1 cellular context compared by ENCODE assay signal in genomic region chr19:35468637-35469036, GRCh38.
TF ChIP-seq lines count a peak whose summit lies in the region.

No MANE protein-coding gene starts in this region.

TF ChIP-seq in HEK293, 187 proteins besides CTCF, POLR2A, EP300 and RAD21 (continued from another document):
- TF ChIP-seq, protein P1, sequence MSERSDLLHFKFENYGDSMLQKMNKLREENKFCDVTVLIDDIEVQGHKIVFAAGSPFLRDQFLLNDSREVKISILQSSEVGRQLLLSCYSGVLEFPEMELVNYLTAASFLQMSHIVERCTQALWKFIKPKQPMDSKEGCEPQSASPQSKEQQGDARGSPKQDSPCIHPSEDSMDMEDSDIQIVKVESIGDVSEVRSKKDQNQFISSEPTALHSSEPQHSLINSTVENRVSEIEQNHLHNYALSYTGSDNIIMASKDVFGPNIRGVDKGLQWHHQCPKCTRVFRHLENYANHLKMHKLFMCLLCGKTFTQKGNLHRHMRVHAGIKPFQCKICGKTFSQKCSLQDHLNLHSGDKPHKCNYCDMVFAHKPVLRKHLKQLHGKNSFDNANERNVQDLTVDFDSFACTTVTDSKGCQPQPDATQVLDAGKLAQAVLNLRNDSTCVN (tag by site-specific recombination; optimal IDR thresholded peaks at IDR 0.05) = no peak
